Comparison of ENCODE assay signal across 13 cellular contexts in genomic region chr3:160999268-160999667, GRCh38.
A peak's percentile ranks its signal among the peaks of the same experiment; 100 is the strongest.
DNase-seq lines count a peak whose midpoint lies in the region; ATAC-seq and TF ChIP-seq lines count a peak whose summit lies in the region.
"Had no signal": no experiment of that assay in that cellular context is flagged by ENCODE, and none has a peak within 500 bp of the region (broad histone marks: within the 10 kb centered on the region; RNA-seq: fewer than 3 reads in every experiment).

No MANE protein-coding gene starts in this region.

- H3K4me3 Mint-ChIP-seq in activated naive CD4-positive, alpha-beta T cell treated with anti-CD3 and anti-CD28 coated beads, Interleukin-2, amount 10 ng/mL, durations not matched to agents 7 days and 5 days: no peak overlapping the region
- no peak overlapping the region for H3K4me3 Mint-ChIP-seq in stimulated activated naive CD8-positive, alpha-beta T cell treated with anti-CD3 and anti-CD28 coated beads, Interleukin-15, amount 100 ng/mL, for 72 hours
- H3K4me3 Mint-ChIP-seq: activated naive CD8-positive, alpha-beta T cell had no signal

- H3K9me3 Mint-ChIP-seq in activated naive CD4-positive, alpha-beta T cell treated with anti-CD3 and anti-CD28 coated beads, Interleukin-2, amount 10 ng/mL, durations not matched to agents 7 days and 5 days: no peaks in the 10 kb centered on the region
- peaks cover 0 to 10% of the 10 kb centered on the region in 2 donors for H3K9me3 Mint-ChIP-seq in stimulated activated naive CD8-positive, alpha-beta T cell treated with anti-CD3 and anti-CD28 coated beads, Interleukin-15, amount 100 ng/mL, for 72 hours

- no peak for DNase-seq in activated naive CD4-positive, alpha-beta T cell treated with anti-CD3 and anti-CD28 coated beads, Interleukin-2, amount 10 ng/mL, durations not matched to agents 7 days and 5 days
- DNase-seq in activated naive CD4-positive, alpha-beta T cell treated with Interleukin-2 at 50 U/mL for 16 hours: no peak
- DNase-seq in M059J (ENCODE audit: low read depth) (peak; percentile 69), astrocyte of the spinal cord (ENCODE audit: low read depth, low spot score) (peak; percentile 13), HuH-7.5 (ENCODE audit: low spot score) (no peak), erythroblast (lab: John Stamatoyannopoulos, UW) (no peak), tibial artery (no peak)
- DNase-seq in stimulated activated naive CD8-positive, alpha-beta T cell treated with anti-CD3 and anti-CD28 coated beads, Interleukin-15, amount 100 ng/mL, for 72 hours: peak; percentile 8 to 22
- DNase-seq: ACHN, small intestine, SW 1271, WERI-Rb-1 had no signal

- no peaks in the 10 kb centered on the region for H3K9me3 ChIP-seq in tibial artery

- no peaks in the 10 kb centered on the region for H3K27me3 Mint-ChIP-seq in activated naive CD4-positive, alpha-beta T cell treated with anti-CD3 and anti-CD28 coated beads, Interleukin-2, amount 10 ng/mL, durations not matched to agents 7 days and 5 days
- H3K27me3 Mint-ChIP-seq in stimulated activated naive CD8-positive, alpha-beta T cell treated with anti-CD3 and anti-CD28 coated beads, Interleukin-15, amount 100 ng/mL, for 72 hours: no peaks in the 10 kb centered on the region
- H3K27me3 Mint-ChIP-seq: activated naive CD8-positive, alpha-beta T cell had no signal

- peak; percentile 97 for ATAC-seq in stimulated activated naive CD8-positive, alpha-beta T cell treated with anti-CD3 and anti-CD28 coated beads, Interleukin-15, amount 100 ng/mL, for 72 hours

- no peaks in the 10 kb centered on the region for H3K36me3 Mint-ChIP-seq in activated naive CD4-positive, alpha-beta T cell treated with anti-CD3 and anti-CD28 coated beads, Interleukin-2, amount 10 ng/mL, durations not matched to agents 7 days and 5 days
- H3K36me3 Mint-ChIP-seq: activated naive CD8-positive, alpha-beta T cell had no signal

- CTCF ChIA-PET in activated naive CD4-positive, alpha-beta T cell treated with anti-CD3 and anti-CD28 coated beads, Interleukin-2, amount 10 ng/mL, durations not matched to agents 7 days and 5 days (lab: Charles Lee): no interaction called here

- H3K27ac ChIP-seq in tibial artery: no peak overlapping the region
- H3K27ac ChIP-seq: WERI-Rb-1 had no signal

- in situ Hi-C loops in astrocyte of the spinal cord (cut with HindIII; ENCODE audit: low sequenced_read_pairs): no loop called here

- H3K4me1 ChIP-seq in tibial artery: no peaks in the 10 kb centered on the region

- TF ChIP-seq POLR2A in erythroblast (IDR thresholded peaks at IDR 0.05; ENCODE audit: low read length): no peak

- TF ChIP-seq CTCF in astrocyte of the spinal cord (IDR thresholded peaks at IDR 0.05; ENCODE audit: low read depth, low read length) (no peak), tibial artery (IDR thresholded peaks at IDR 0.05) (no peak)

- H3K4me3 ChIP-seq in astrocyte of the spinal cord (ENCODE audit: low read depth, low read length) (no peak overlapping the region), tibial artery (no peak overlapping the region)

- peaks cover 5% of the 10 kb centered on the region for H3K4me1 Mint-ChIP-seq in activated naive CD4-positive, alpha-beta T cell treated with anti-CD3 and anti-CD28 coated beads, Interleukin-2, amount 10 ng/mL, durations not matched to agents 7 days and 5 days
- peaks cover 12% of the 10 kb centered on the region for H3K4me1 Mint-ChIP-seq in stimulated activated naive CD8-positive, alpha-beta T cell treated with anti-CD3 and anti-CD28 coated beads, Interleukin-15, amount 100 ng/mL, for 72 hours

- no peaks in the 10 kb centered on the region for H3K36me3 ChIP-seq in tibial artery
- H3K36me3 ChIP-seq: WERI-Rb-1 had no signal

- H3K27me3 ChIP-seq in tibial artery: no peaks in the 10 kb centered on the region

- intact Hi-C loops in tibial artery (cut with DNase I; ENCODE audit: low total_unique reads): no loop called here

- peak overlapping the region; percentile 3 for H3K27ac Mint-ChIP-seq in activated naive CD4-positive, alpha-beta T cell treated with anti-CD3 and anti-CD28 coated beads, Interleukin-2, amount 10 ng/mL, durations not matched to agents 7 days and 5 days
- H3K27ac Mint-ChIP-seq in stimulated activated naive CD8-positive, alpha-beta T cell treated with anti-CD3 and anti-CD28 coated beads, Interleukin-15, amount 100 ng/mL, for 72 hours: no peak overlapping the region
- H3K27ac Mint-ChIP-seq: activated naive CD8-positive, alpha-beta T cell had no signal

Comparison
In these comparisons a context has a peak if more than half of its experiments do, and no peak if none do; other contexts are left out.
1. DNase-seq: peak in M059J (single experiment), astrocyte of the spinal cord (single experiment) and stimulated activated naive CD8-positive, alpha-beta T cell treated with anti-CD3 and anti-CD28 coated beads, Interleukin-15, amount 100 ng/mL, for 72 hours (2 of 2); none in activated naive CD4-positive, alpha-beta T cell treated with anti-CD3 and anti-CD28 coated beads, Interleukin-2, amount 10 ng/mL, durations not matched to agents 7 days and 5 days (single experiment), activated naive CD4-positive, alpha-beta T cell treated with Interleukin-2 at 50 U/mL for 16 hours (single experiment), HuH-7.5 (single experiment), erythroblast (0 of 2) and tibial artery (0 of 2).